In the genomic region with DNA sequence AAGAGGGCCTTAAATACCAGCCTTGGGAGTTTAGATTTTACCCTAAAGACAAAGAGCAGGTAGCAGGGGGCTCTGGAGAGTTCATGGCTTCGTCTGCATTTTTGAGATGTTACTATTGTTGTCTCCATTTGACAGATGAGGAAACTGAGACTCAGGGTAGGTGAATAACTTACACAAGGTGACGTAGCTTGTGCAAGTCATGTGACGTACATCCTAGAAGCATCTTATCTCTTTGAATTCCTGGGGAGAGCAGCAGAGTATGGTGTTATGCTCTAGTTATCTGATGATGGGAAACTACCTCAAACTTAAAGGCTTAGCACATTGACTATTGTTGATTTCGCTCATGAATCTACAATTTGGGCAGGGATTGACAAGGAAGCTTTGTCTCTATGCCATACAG, we compare ENCODE assay signal across 39 cellular contexts.
"Had no signal": no experiment of that assay in that cellular context is flagged by ENCODE, and none has a peak within 500 bp of the region (broad histone marks: within the 10 kb centered on the region; RNA-seq: fewer than 3 reads in every experiment).

No MANE protein-coding gene starts in this region.

- H3K36me3 ChIP-seq: adrenal gland, ascending aorta, brain microvascular endothelial cell, breast epithelium, cardiac muscle cell had no signal

- H3K4me3 Mint-ChIP-seq: activated naive CD4-positive, alpha-beta T cell treated with anti-CD3 and anti-CD28 coated beads for 36 hours; activated naive CD4-positive, alpha-beta T cell treated with anti-CD3 and anti-CD28 coated beads, Interleukin-2, amount 10 ng/mL, durations not matched to agents 7 days and 5 days; activated naive CD4-positive, alpha-beta T cell treated with anti-CD3 and anti-CD28 coated beads, Interleukin-2, amount 50 U/mL, for 24 hours; activated naive CD8-positive, alpha-beta T cell; activated naive CD8-positive, alpha-beta T cell treated with anti-CD3 and anti-CD28 coated beads for 36 hours; activated naive CD8-positive, alpha-beta T cell treated with anti-CD3 and anti-CD28 coated beads, Interleukin-2, amount 10 ng/mL, durations not matched to agents 7 days and 5 days; activated naive CD8-positive, alpha-beta T cell treated with anti-CD3 and anti-CD28 coated beads, Interleukin-2, amount 50 U/mL, for 24 hours; activated T-cell treated with anti-CD3 and anti-CD28 coated beads, Interleukin-2, amount 50 U/mL, for 24 hours; activated T-cell treated with anti-CD3 and anti-CD28 coated beads, Interleukin-2, amount 50 U/mL, for 4 hours; activated T-cell treated with anti-CD3 and anti-CD28 coated beads, Interleukin-2, amount 50 U/mL, for 72 hours; activated T-helper 1 cell treated with anti-CD3 and anti-CD28 coated beads, Interleukin-12 subunit alpha, Interleukin-12 subunit beta, Interleukin-2, Interleukin-4 antibody, amounts not matched to agents 30 ng/mL and 10 ng/mL and 1 ng/mL, durations not matched to agents 14 hours and 24 hours and 36 hours; activated T-helper 17 cell treated with anti-CD3 and anti-CD28 coated beads, Interleukin-2, amount 50 U/mL, for 72 hours; brain; central memory CD8-positive, alpha-beta T cell had no signal

- H3K4me3 ChIP-seq: adrenal gland, ascending aorta, body of pancreas, breast epithelium, cardiac muscle cell had no signal

- H3K27ac ChIP-seq: adrenal gland, ascending aorta, body of pancreas, brain microvascular endothelial cell, breast epithelium, cardiac muscle cell had no signal

- DNase-seq: activated effector memory CD4-positive, alpha-beta T cell treated with anti-CD3 and anti-CD28 coated beads, Interleukin-2, amount 50 U/mL, for 16 hours; activated effector memory CD4-positive, alpha-beta T cell treated with Interleukin-2 at 50 U/mL for 16 hours; activated gamma-delta T cell; activated gamma-delta T cell treated with Interleukin-2 at 50 U/mL for 16 hours; activated naive CD4-positive, alpha-beta T cell; activated naive CD4-positive, alpha-beta T cell treated with anti-CD3 and anti-CD28 coated beads for 36 hours; activated naive CD4-positive, alpha-beta T cell treated with anti-CD3 and anti-CD28 coated beads, Interleukin-2, amount 10 ng/mL, durations not matched to agents 7 days and 5 days; activated naive CD4-positive, alpha-beta T cell treated with anti-CD3 and anti-CD28 coated beads, Interleukin-2, amount 50 U/mL, for 16 hours; activated naive CD4-positive, alpha-beta T cell treated with Interleukin-2 at 50 U/mL for 16 hours; activated naive CD8-positive, alpha-beta T cell treated with anti-CD3 and anti-CD28 coated beads for 36 hours; activated naive CD8-positive, alpha-beta T cell treated with anti-CD3 and anti-CD28 coated beads, Interleukin-2, amount 10 ng/mL, durations not matched to agents 7 days and 5 days; activated naive CD8-positive, alpha-beta T cell treated with anti-CD3 and anti-CD28 coated beads, Interleukin-2, amount 50 U/mL, for 24 hours; activated T-cell treated with anti-CD3 and anti-CD28 coated beads, Interleukin-2, amount 50 U/mL, for 1 hour; activated T-cell treated with anti-CD3 and anti-CD28 coated beads, Interleukin-2, amount 50 U/mL, for 24 hours; activated T-cell treated with anti-CD3 and anti-CD28 coated beads, Interleukin-2, amount 50 U/mL, for 4 hours; activated T-cell treated with anti-CD3 and anti-CD28 coated beads, Interleukin-2, amount 50 U/mL, for 48 hours; activated T-cell treated with anti-CD3 and anti-CD28 coated beads, Interleukin-2, amount 50 U/mL, for 72 hours; adrenal gland; amniotic stem cell; amygdala; anterior cingulate cortex; body of pancreas; brain microvascular endothelial cell; caudate nucleus; central memory CD4-positive, alpha-beta T cell; cerebellar nuclear complex had no signal

- H3K4me1 Mint-ChIP-seq: activated naive CD4-positive, alpha-beta T cell treated with anti-CD3 and anti-CD28 coated beads, Interleukin-2, amount 50 U/mL, for 24 hours; activated naive CD8-positive, alpha-beta T cell treated with anti-CD3 and anti-CD28 coated beads for 36 hours; activated naive CD8-positive, alpha-beta T cell treated with anti-CD3 and anti-CD28 coated beads, Interleukin-2, amount 10 ng/mL, durations not matched to agents 7 days and 5 days; activated naive CD8-positive, alpha-beta T cell treated with anti-CD3 and anti-CD28 coated beads, Interleukin-2, amount 50 U/mL, for 24 hours; activated T-helper 17 cell treated with anti-CD3 and anti-CD28 coated beads, Interleukin-2, amount 50 U/mL, for 72 hours; central memory CD8-positive, alpha-beta T cell had no signal

- FAIRE-seq: astrocyte, bronchial epithelial cell had no signal

- H3K9me3 Mint-ChIP-seq: activated naive CD4-positive, alpha-beta T cell treated with anti-CD3 and anti-CD28 coated beads for 36 hours; activated naive CD4-positive, alpha-beta T cell treated with anti-CD3 and anti-CD28 coated beads, Interleukin-2, amount 10 ng/mL, durations not matched to agents 7 days and 5 days; activated naive CD4-positive, alpha-beta T cell treated with anti-CD3 and anti-CD28 coated beads, Interleukin-2, amount 50 U/mL, for 24 hours; activated naive CD4-positive, alpha-beta T cell treated with anti-CD3 and anti-CD28 coated beads, Interleukin-2, amount 50 U/mL, for 72 hours; activated naive CD8-positive, alpha-beta T cell treated with anti-CD3 and anti-CD28 coated beads for 36 hours; activated naive CD8-positive, alpha-beta T cell treated with anti-CD3 and anti-CD28 coated beads, Interleukin-2, amount 10 ng/mL, durations not matched to agents 7 days and 5 days; activated naive CD8-positive, alpha-beta T cell treated with anti-CD3 and anti-CD28 coated beads, Interleukin-2, amount 50 U/mL, for 24 hours; activated T-cell treated with anti-CD3 and anti-CD28 coated beads, Interleukin-2, amount 50 U/mL, for 24 hours; activated T-cell treated with anti-CD3 and anti-CD28 coated beads, Interleukin-2, amount 50 U/mL, for 4 hours; activated T-cell treated with anti-CD3 and anti-CD28 coated beads, Interleukin-2, amount 50 U/mL, for 72 hours; activated T-helper 1 cell treated with anti-CD3 and anti-CD28 coated beads, Interleukin-12 subunit alpha, Interleukin-12 subunit beta, Interleukin-2, Interleukin-4 antibody, amounts not matched to agents 30 ng/mL and 10 ng/mL and 1 ng/mL, durations not matched to agents 14 hours and 24 hours and 36 hours; activated T-helper 17 cell treated with anti-CD3 and anti-CD28 coated beads, Interleukin-2, amount 50 U/mL, for 72 hours; activated T-helper 2 cell treated with anti-CD3 and anti-CD28 coated beads, Interferon-gamma antibody, Interleukin-2, Interleukin-4, amounts not matched to agents 10 μg/mL and 5 μg/mL and 100 μg/mL, durations not matched to agents 14 hours and 24 hours and 36 hours; brain; central memory CD8-positive, alpha-beta T cell had no signal

- H3K27me3 ChIP-seq: adrenal gland, ascending aorta, body of pancreas, breast epithelium had no signal

- H3K27ac Mint-ChIP-seq: activated naive CD4-positive, alpha-beta T cell treated with anti-CD3 and anti-CD28 coated beads for 36 hours; activated naive CD4-positive, alpha-beta T cell treated with anti-CD3 and anti-CD28 coated beads, Interleukin-2, amount 10 ng/mL, durations not matched to agents 7 days and 5 days; activated naive CD4-positive, alpha-beta T cell treated with anti-CD3 and anti-CD28 coated beads, Interleukin-2, amount 50 U/mL, for 24 hours; activated naive CD8-positive, alpha-beta T cell; activated naive CD8-positive, alpha-beta T cell treated with anti-CD3 and anti-CD28 coated beads for 36 hours; activated naive CD8-positive, alpha-beta T cell treated with anti-CD3 and anti-CD28 coated beads, Interleukin-2, amount 10 ng/mL, durations not matched to agents 7 days and 5 days; activated naive CD8-positive, alpha-beta T cell treated with anti-CD3 and anti-CD28 coated beads, Interleukin-2, amount 50 U/mL, for 24 hours; activated T-cell treated with anti-CD3 and anti-CD28 coated beads, Interleukin-2, amount 50 U/mL, for 24 hours; activated T-cell treated with anti-CD3 and anti-CD28 coated beads, Interleukin-2, amount 50 U/mL, for 72 hours; activated T-helper 1 cell treated with anti-CD3 and anti-CD28 coated beads, Interleukin-12 subunit alpha, Interleukin-12 subunit beta, Interleukin-2, Interleukin-4 antibody, amounts not matched to agents 30 ng/mL and 10 ng/mL and 1 ng/mL, durations not matched to agents 14 hours and 24 hours and 36 hours; activated T-helper 17 cell treated with anti-CD3 and anti-CD28 coated beads, Interleukin-2, amount 50 U/mL, for 72 hours; activated T-helper 2 cell treated with anti-CD3 and anti-CD28 coated beads, Interferon-gamma antibody, Interleukin-2, Interleukin-4, amounts not matched to agents 10 μg/mL and 5 μg/mL and 100 μg/mL, durations not matched to agents 14 hours and 24 hours and 36 hours; brain had no signal

- H3K9me3 ChIP-seq: adrenal gland, ascending aorta, body of pancreas, breast epithelium had no signal

- H3K4me1 ChIP-seq: ascending aorta, body of pancreas, breast epithelium had no signal

- H3K27me3 Mint-ChIP-seq: activated naive CD4-positive, alpha-beta T cell treated with anti-CD3 and anti-CD28 coated beads, Interleukin-2, amount 50 U/mL, for 24 hours; activated naive CD8-positive, alpha-beta T cell treated with anti-CD3 and anti-CD28 coated beads for 36 hours had no signal

- H3K36me3 Mint-ChIP-seq: activated naive CD4-positive, alpha-beta T cell treated with anti-CD3 and anti-CD28 coated beads, Interleukin-2, amount 10 ng/mL, durations not matched to agents 7 days and 5 days; activated naive CD4-positive, alpha-beta T cell treated with anti-CD3 and anti-CD28 coated beads, Interleukin-2, amount 50 U/mL, for 24 hours; activated naive CD4-positive, alpha-beta T cell treated with anti-CD3 and anti-CD28 coated beads, Interleukin-2, amount 50 U/mL, for 72 hours; activated naive CD8-positive, alpha-beta T cell; activated naive CD8-positive, alpha-beta T cell treated with anti-CD3 and anti-CD28 coated beads for 36 hours; activated naive CD8-positive, alpha-beta T cell treated with anti-CD3 and anti-CD28 coated beads, Interleukin-2, amount 10 ng/mL, durations not matched to agents 7 days and 5 days; brain had no signal

- ATAC-seq: activated naive CD4-positive, alpha-beta T cell treated with anti-CD3 and anti-CD28 coated beads, Interleukin-2, amount 50 U/mL, for 72 hours; activated naive CD8-positive, alpha-beta T cell treated with anti-CD3 and anti-CD28 coated beads, Interleukin-2, amount 50 U/mL, for 24 hours; activated T-cell treated with anti-CD3 and anti-CD28 coated beads, Interleukin-2, amount 50 U/mL, for 4 hours; activated T-cell treated with anti-CD3 and anti-CD28 coated beads, Interleukin-2, amount 50 U/mL, for 72 hours; activated T-helper 17 cell treated with anti-CD3 and anti-CD28 coated beads, Interleukin-2, amount 50 U/mL, for 72 hours; body of pancreas had no signal
